23 cellular contexts compared by ENCODE assay signal in genomic region chr13:77459616-77460015, GRCh38.
A peak's percentile ranks its signal among the peaks of the same experiment; 100 is the strongest.
DNase-seq lines count a peak whose midpoint lies in the region; ATAC-seq, FAIRE-seq and TF ChIP-seq lines count a peak whose summit lies in the region.
"Had no signal": no experiment of that assay in that cellular context is flagged by ENCODE, and none has a peak within 500 bp of the region (broad histone marks: within the 10 kb centered on the region; RNA-seq: fewer than 3 reads in every experiment).

No MANE protein-coding gene starts in this region.

- H3K4me1 ChIP-seq in BLaER1 treated with 17β-estradiol and CSF1 and Interleukin-3, amounts not matched to agents 10 nM and 100 nM, result peaks cover 0 to 63% (median 27%) of the 10 kb centered on the region in 10 experiments; a peak in 16 of 20 replicates
- H3K4me1 ChIP-seq: SJSA1 had no signal

- intact Hi-C loops in dendritic cell treated with granulocyte-macrophage colony-stimulating factor and Interleukin-4, amounts not matched to agents 40 ng/mL and 50 ng/mL, for 4 days (cut with micrococcal nuclease), result loop anchor here (10.0 kb wide), 1 partner anchor 75 kb away; no protein-coding TSS in a partner anchor

- DNase-seq in GM10248 (ENCODE audit: extremely low spot score) (no peak), DMS 273 (lab: John Stamatoyannopoulos, UW; ENCODE audit: unreplicated experiment) (no peak), D721Med (ENCODE audit: insufficient read length, low spot score) (no peak)
- DNase-seq: DMS79; GM23248; HCEC 1CT; MG63; NCI-H1048; NCI-H1417 treated with DMSO at 0.1 percent for 48 hours; NCI-H187; NCI-H446 treated with DMSO at 0.1 percent for 48 hours; NCI-H69; NK-92 treated with Interleukin-12 subunit alpha and Interleukin-12 subunit beta, amount 100 ng/mL, for 24 hours; T-helper 1 cell had no signal

- no peaks in the 10 kb centered on the region for H4K20me1 ChIP-seq in BLaER1 treated with 17β-estradiol and CSF1 and Interleukin-3, amounts not matched to agents 10 nM and 100 nM

- ATAC-seq in HG02798 (IDR thresholded peaks at IDR 0.05; ENCODE audit: poor library complexity, unreplicated experiment), result peak; percentile 14
- no peak for ATAC-seq in stimulated activated memory B cell treated with anti-CD40 and anti-IgM and Interleukin-4, amounts not matched to agents 10 μg/mL and 1 μg/mL and 100 μg/mL, for 72 hours
- no peak for ATAC-seq in HG03469 (IDR thresholded peaks at IDR 0.05; ENCODE audit: unreplicated experiment)
- ATAC-seq: HepG2, K562 had no signal

- H3K27me3 ChIP-seq in BLaER1 treated with 17β-estradiol and CSF1 and Interleukin-3, amounts not matched to agents 10 nM and 100 nM, result no peaks in the 10 kb centered on the region

- H3K27me3 Mint-ChIP-seq in dendritic cell treated with granulocyte-macrophage colony-stimulating factor and Interleukin-4, amounts not matched to agents 40 ng/mL and 50 ng/mL, for 4 days, result no peaks in the 10 kb centered on the region
- no peaks in the 10 kb centered on the region for H3K27me3 Mint-ChIP-seq in stimulated activated memory B cell treated with anti-CD40 and anti-IgM and Interleukin-4, amounts not matched to agents 10 μg/mL and 1 μg/mL and 100 μg/mL, for 72 hours

- H3K9me3 Mint-ChIP-seq in dendritic cell treated with granulocyte-macrophage colony-stimulating factor and Interleukin-4, amounts not matched to agents 40 ng/mL and 50 ng/mL, for 4 days, result no peaks in the 10 kb centered on the region
- no peaks in the 10 kb centered on the region for H3K9me3 Mint-ChIP-seq in stimulated activated memory B cell treated with anti-CD40 and anti-IgM and Interleukin-4, amounts not matched to agents 10 μg/mL and 1 μg/mL and 100 μg/mL, for 72 hours

- no peaks in the 10 kb centered on the region for H3K36me3 Mint-ChIP-seq in dendritic cell treated with granulocyte-macrophage colony-stimulating factor and Interleukin-4, amounts not matched to agents 40 ng/mL and 50 ng/mL, for 4 days (ENCODE audit: low read depth)
- H3K36me3 Mint-ChIP-seq in stimulated activated memory B cell treated with anti-CD40 and anti-IgM and Interleukin-4, amounts not matched to agents 10 μg/mL and 1 μg/mL and 100 μg/mL, for 72 hours, result no peaks in the 10 kb centered on the region

- no peak for FAIRE-seq in D721Med (lab: Jason Lieb, UNC)
- FAIRE-seq: HepG2, K562, RCC 7860 had no signal

- H3K27ac ChIP-seq in BLaER1 treated with 17β-estradiol and CSF1 and Interleukin-3, amounts not matched to agents 10 nM and 100 nM, result peak overlapping the region in 7 of 11 experiments; percentile 11 to 79 (median 56); a peak in 11 of 22 replicates
- H3K27ac ChIP-seq: GM23248, SJSA1 had no signal

- H3K9ac ChIP-seq in BLaER1 treated with 17β-estradiol and CSF1 and Interleukin-3, amounts not matched to agents 10 nM and 100 nM, result peak overlapping the region in 3 of 11 experiments; percentile 11 to 43 (median 37); a peak in 5 of 22 replicates
- H3K9ac ChIP-seq: GM23248 had no signal

- H3K36me3 ChIP-seq in BLaER1 treated with 17β-estradiol and CSF1 and Interleukin-3, amounts not matched to agents 10 nM and 100 nM, result no peaks in the 10 kb centered on the region
- H3K36me3 ChIP-seq: MG63, SJSA1 had no signal

- POLR2A ChIA-PET in GM10248 (lab: Yijun Ruan, JAX), result no interaction called here

- H3K4me3 Mint-ChIP-seq in dendritic cell treated with granulocyte-macrophage colony-stimulating factor and Interleukin-4, amounts not matched to agents 40 ng/mL and 50 ng/mL, for 4 days, result no peak overlapping the region
- H3K4me3 Mint-ChIP-seq in stimulated activated memory B cell treated with anti-CD40 and anti-IgM and Interleukin-4, amounts not matched to agents 10 μg/mL and 1 μg/mL and 100 μg/mL, for 72 hours, result no peak overlapping the region

- CTCF ChIA-PET in GM10248 (lab: Yijun Ruan, JAX), result interaction anchor here (4.1 kb wide), 1 partner anchor 19 kb away, joined by 21 read pairs; no protein-coding TSS in a partner anchor

- no peak overlapping the region for H3K4me3 ChIP-seq in BLaER1 treated with 17β-estradiol and CSF1 and Interleukin-3, amounts not matched to agents 10 nM and 100 nM
- H3K4me3 ChIP-seq: GM23248, K562, MG63, SJSA1 had no signal

- peaks cover 34% of the 10 kb centered on the region for H3K4me1 Mint-ChIP-seq in dendritic cell treated with granulocyte-macrophage colony-stimulating factor and Interleukin-4, amounts not matched to agents 40 ng/mL and 50 ng/mL, for 4 days (ENCODE audit: low read depth)
- peaks cover 26% of the 10 kb centered on the region for H3K4me1 Mint-ChIP-seq in stimulated activated memory B cell treated with anti-CD40 and anti-IgM and Interleukin-4, amounts not matched to agents 10 μg/mL and 1 μg/mL and 100 μg/mL, for 72 hours

- no peak for TF ChIP-seq CTCF in GM10248 (IDR thresholded peaks at IDR 0.05; ENCODE audit: control extremely low read depth, extremely low read depth, low read depth, missing control alignments)
- TF ChIP-seq CTCF in D721Med (IDR thresholded peaks at IDR 0.05; ENCODE audit: insufficient read depth, missing control alignments), result no peak

- peak overlapping the region; percentile 65 for H3K27ac Mint-ChIP-seq in dendritic cell treated with granulocyte-macrophage colony-stimulating factor and Interleukin-4, amounts not matched to agents 40 ng/mL and 50 ng/mL, for 4 days
- peak overlapping the region; percentile 25 for H3K27ac Mint-ChIP-seq in stimulated activated memory B cell treated with anti-CD40 and anti-IgM and Interleukin-4, amounts not matched to agents 10 μg/mL and 1 μg/mL and 100 μg/mL, for 72 hours

- peak overlapping the region in 8 of 11 experiments; percentile 25 to 75 (median 71); a peak in 15 of 22 replicates for H3K4me2 ChIP-seq in BLaER1 treated with 17β-estradiol and CSF1 and Interleukin-3, amounts not matched to agents 10 nM and 100 nM

- H3K9me3 ChIP-seq in BLaER1 treated with 17β-estradiol and CSF1 and Interleukin-3, amounts not matched to agents 10 nM and 100 nM (replicated peaks in 1 of 11), result no peaks in the 10 kb centered on the region
- H3K9me3 ChIP-seq: MG63, SJSA1 had no signal
